9 cellular contexts compared by ENCODE assay signal in genomic region chr7:15199482-15199881, GRCh38.
DNase-seq lines count a peak whose midpoint lies in the region; ATAC-seq, FAIRE-seq and TF ChIP-seq lines count a peak whose summit lies in the region.
"Had no signal": no experiment of that assay in that cellular context is flagged by ENCODE, and none has a peak within 500 bp of the region (broad histone marks: within the 10 kb centered on the region; RNA-seq: fewer than 3 reads in every experiment).

No MANE protein-coding gene starts in this region.

- no peaks in the 10 kb centered on the region for H3K9me3 ChIP-seq in Panc1 (ENCODE audit: control insufficient read depth, insufficient read depth, low read depth, low read length)

- H3K4me3 ChIP-seq in Panc1 (ENCODE audit: low read depth in 2 of 2, low read length in 2 of 2): no peak overlapping the region

- peak; percentile 31; the same call in 1 of the 2 replicates for TF ChIP-seq CTCF in Panc1 (IDR thresholded peaks at IDR 0.05)
- no peak for TF ChIP-seq CTCF in GM10248 (IDR thresholded peaks at IDR 0.05; ENCODE audit: control extremely low read depth, extremely low read depth, low read depth, missing control alignments)

- intact Hi-C loops in Panc1 (cut with micrococcal nuclease; ENCODE audit: unreplicated experiment): no loop called here

- POLR2A ChIA-PET in Panc1 (lab: Charles Lee) (no interaction called here), GM10248 (lab: Yijun Ruan, JAX) (no interaction called here)

- H3K4me1 ChIP-seq in Panc1 (ENCODE audit: control insufficient read depth, insufficient read depth, low read length): no peaks in the 10 kb centered on the region

- in situ Hi-C loops in Panc1 (cut with HindIII; ENCODE audit: low pct_unique_long_range_greater_than_20kb, low sequenced_read_pairs): no loop called here

- peak; percentile 95 for FAIRE-seq in A204.1 (lab: Jason Lieb, UNC)

- BruUV-seq in Panc1 (replicated peaks; lab: Mats Ljungman, UMichigan): no TSS peak

- DNase-seq in ELR (ENCODE audit: low read depth): peak; percentile 63
- DNase-seq in Panc1 (ENCODE audit: low read depth, low spot score): no peak
- peak; percentile 7 for DNase-seq in fibroblast of peridontal ligament (ENCODE audit: extremely low read depth)
- DNase-seq in AG08395 (ENCODE audit: low spot score): no peak
- no peak for DNase-seq in left lobe of liver (ENCODE audit: low spot score)
- DNase-seq in NCI-H2081 treated with DMSO at 0.1 percent for 48 hours (lab: John Stamatoyannopoulos, UW): no peak
- DNase-seq in GM10248 (ENCODE audit: extremely low spot score): no peak
- DNase-seq: cortex of kidney had no signal

- H3K27ac ChIP-seq in Panc1 (ENCODE audit: low read length): no peak overlapping the region

- CTCF ChIA-PET in Panc1 (lab: Charles Lee): no interaction called here
- CTCF ChIA-PET in GM10248 (lab: Yijun Ruan, JAX): interaction anchor here (1.0 to 1.9 kb wide), 2 partner anchors 10 to 20 kb away, joined by 3 to 4 read pairs; no protein-coding TSS in a partner anchor

- H3K27me3 ChIP-seq in Panc1 (ENCODE audit: control insufficient read depth, insufficient read depth, low read length): no peaks in the 10 kb centered on the region

- H3K36me3 ChIP-seq in Panc1 (ENCODE audit: control insufficient read depth, insufficient read depth, low read length): no peaks in the 10 kb centered on the region

- no peak for ATAC-seq in Panc1
- ATAC-seq in left lobe of liver: no peak

Comparison
In these comparisons a context has a peak if more than half of its experiments do, and no peak if none do; other contexts are left out.
1. DNase-seq: peak in ELR (single experiment) and fibroblast of peridontal ligament (single experiment); none in Panc1 (single experiment), AG08395 (single experiment), left lobe of liver (single experiment), NCI-H2081 treated with DMSO at 0.1 percent for 48 hours (single experiment) and GM10248 (single experiment).